In genomic region chr5:108345541-108346171, GRCh38 we compare ENCODE assay signal across 8 cellular contexts. TPM values are rescaled to one million over a fixed set of nuclear protein-coding genes. Genes with fewer than 3 reads are reported as not detected.
DNase-seq lines count a peak whose midpoint lies in the region; ATAC-seq, FAIRE-seq and TF ChIP-seq lines count a peak whose summit lies in the region.

No MANE protein-coding gene starts in this region.

- no peaks in the 10 kb centered on the region for H3K27me3 Mint-ChIP-seq in type B pancreatic cell

- H3K79me2 ChIP-seq in hepatocyte = no peaks in the 10 kb centered on the region

- H3K4me3 Mint-ChIP-seq in type B pancreatic cell = no peak overlapping the region

- no peak overlapping the region for H3K27ac Mint-ChIP-seq in type B pancreatic cell

- no peak overlapping the region for H2AFZ ChIP-seq in hepatocyte

- no peaks in the 10 kb centered on the region for H3K9me3 ChIP-seq in hepatocyte (ENCODE audit: low read depth)

- FAIRE-seq in TTC549 (lab: Jason Lieb, UNC) (peak; percentile 93), GM19239 (lab: Jason Lieb, UNC) (no peak)

- no peak for DNase-seq in activated CD4-positive, CD25-positive, alpha-beta regulatory T cell (lab: John Stamatoyannopoulos, UW)
- DNase-seq in HCEC 1CT (peak; percentile 72), NB4 (ENCODE audit: low read depth) (peak; percentile 58), hepatocyte (ENCODE audit: low spot score) (peak; percentile 65), type B pancreatic cell (ENCODE audit: extremely low spot score, unreplicated experiment) (no peak), GM19239 (ENCODE audit: insufficient read length, low spot score) (no peak)

- no peaks in the 10 kb centered on the region for H3K27me3 ChIP-seq in hepatocyte

- peaks cover 3% of the 10 kb centered on the region for H3K36me3 Mint-ChIP-seq in type B pancreatic cell

- peak; percentile 51 to 60 for ATAC-seq in activated CD4-positive, CD25-positive, alpha-beta regulatory T cell treated with anti-CD3 and anti-CD28 coated beads, Interleukin-2, amount 50 U/mL, for 24 hours

- WGBS in hepatocyte (ENCODE audit: low lambda C conversion rate, missing lambda C conversion rate) = 94% methylated on average over 2 of the region's 2 CpGs

- no peaks in the 10 kb centered on the region for H3K9me3 Mint-ChIP-seq in type B pancreatic cell

- no peak overlapping the region for H3K4me2 ChIP-seq in hepatocyte

- TF ChIP-seq POLR2A in NB4 (IDR thresholded peaks at IDR 0.05; ENCODE audit: extremely low read depth, insufficient read length) = no peak

- peaks cover 16% of the 10 kb centered on the region for H3K4me1 ChIP-seq in hepatocyte (ENCODE audit: insufficient read depth)

- H3K4me3 ChIP-seq in NB4 (ENCODE audit: low read depth, low read length) (no peak overlapping the region), hepatocyte (no peak overlapping the region)

- H4K20me1 ChIP-seq in hepatocyte (ENCODE audit: insufficient read depth, poor library complexity, severe bottlenecking) = no peaks in the 10 kb centered on the region

- TF ChIP-seq CTCF in NB4 (IDR thresholded peaks at IDR 0.05; ENCODE audit: low read depth, low read length) (no peak), hepatocyte (IDR thresholded peaks at IDR 0.05; ENCODE audit: poor library complexity) (peak; percentile 71), type B pancreatic cell (conservative IDR thresholded peaks at IDR 0.05) (peak; percentile 76)

- peaks cover 11% of the 10 kb centered on the region for H3K4me1 Mint-ChIP-seq in type B pancreatic cell (ENCODE audit: unreplicated experiment)

- no peaks in the 10 kb centered on the region for H3K9me2 ChIP-seq in hepatocyte (replicated peaks; ENCODE audit: insufficient read depth)

- no peak overlapping the region for H3K27ac ChIP-seq in hepatocyte

- H3K36me3 ChIP-seq in hepatocyte (replicated peaks; ENCODE audit: insufficient read depth, low read depth) = no peaks in the 10 kb centered on the region

RNA-seq across cellular contexts. Expression of gene FBXL17, which starts 36.2 kb away (rescaled TPM):
- total RNA-seq in hepatocyte (18.2 and 22.6 TPM in 2 replicates), type B pancreatic cell (ENCODE audit: low replicate concordance) (10.4 and 11.1 TPM in 2 replicates)
- polyA plus RNA-seq in hepatocyte = 10.9 and 12.5 TPM in 2 replicates

Comparison
In these comparisons a context has a peak if more than half of its experiments do, and no peak if none do; other contexts are left out.
1. DNase-seq: peak in HCEC 1CT (single experiment), NB4 (single experiment) and hepatocyte (single experiment); none in activated CD4-positive, CD25-positive, alpha-beta regulatory T cell (0 of 4), type B pancreatic cell (single experiment) and GM19239 (single experiment).